In the genomic region with DNA sequence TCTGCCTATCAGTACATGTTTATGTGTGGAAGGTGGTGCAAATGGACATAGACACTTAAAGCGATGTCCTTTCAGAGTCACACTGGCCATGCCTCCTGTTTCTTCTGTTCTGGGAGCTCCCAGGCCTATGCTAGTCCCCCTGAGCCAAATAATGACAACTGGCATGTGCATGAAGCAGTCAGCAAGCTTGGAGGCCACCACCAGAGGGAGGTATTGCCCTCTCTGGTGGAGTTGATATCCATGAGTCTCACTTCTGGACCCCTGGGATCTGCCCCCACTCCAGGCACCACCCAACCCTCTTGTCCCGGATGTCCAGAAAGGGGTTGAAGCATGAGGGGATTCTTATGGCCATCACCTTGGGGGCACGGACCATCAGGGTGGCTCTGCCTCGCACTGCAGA, we compare ENCODE assay signal across 9 cellular contexts.
DNase-seq lines count a peak whose midpoint lies in the region; ATAC-seq and TF ChIP-seq lines count a peak whose summit lies in the region.
"Had no signal": no experiment of that assay in that cellular context is flagged by ENCODE, and none has a peak within 500 bp of the region (broad histone marks: within the 10 kb centered on the region; RNA-seq: fewer than 3 reads in every experiment).

No MANE protein-coding gene starts in this region.

- peaks cover 8% of the 10 kb centered on the region for H3K36me3 Mint-ChIP-seq in MCF 10A (ENCODE audit: insufficient read depth, unreplicated experiment)
- H3K36me3 Mint-ChIP-seq in activated CD8-positive, alpha-beta T cell treated with anti-CD3 and anti-CD28 coated beads for 36 hours (ENCODE audit: low read depth): no peaks in the 10 kb centered on the region

- intact Hi-C loops in MCF 10A (cut with micrococcal nuclease) (loop anchor here (1.0 to 10.0 kb wide), 4 partner anchors 104 to 541 kb away; a partner anchor contains a TSS), breast epithelium (cut with DNase I; ENCODE audit: low total_unique reads) (no loop called here), right cardiac atrium (cut with DNase I) (no loop called here), thyroid gland (cut with DNase I) (no loop called here)
- intact Hi-C loops in activated CD8-positive, alpha-beta T cell treated with anti-CD3 and anti-CD28 coated beads for 36 hours (cut with micrococcal nuclease): no loop called here

- H3K4me3 Mint-ChIP-seq in MCF 10A (ENCODE audit: unreplicated experiment): no peak overlapping the region
- no peak overlapping the region for H3K4me3 Mint-ChIP-seq in activated CD8-positive, alpha-beta T cell treated with anti-CD3 and anti-CD28 coated beads for 36 hours
- H3K4me3 Mint-ChIP-seq: activated naive CD8-positive, alpha-beta T cell had no signal

- H3K4me3 ChIP-seq in breast epithelium: no peak overlapping the region
- no peak overlapping the region for H3K4me3 ChIP-seq in right cardiac atrium (ENCODE audit: low read length)
- H3K4me3 ChIP-seq in thyroid gland (replicated peaks in 1 of 3): no peak overlapping the region

- no peak for TF ChIP-seq POLR2A in breast epithelium (IDR thresholded peaks at IDR 0.05)
- no peak for TF ChIP-seq POLR2A in thyroid gland (IDR thresholded peaks at IDR 0.05)

- peak overlapping the region; percentile 33 for H3K27ac Mint-ChIP-seq in MCF 10A (ENCODE audit: low read depth, unreplicated experiment)
- no peak overlapping the region for H3K27ac Mint-ChIP-seq in activated CD8-positive, alpha-beta T cell treated with anti-CD3 and anti-CD28 coated beads for 36 hours
- H3K27ac Mint-ChIP-seq: activated naive CD8-positive, alpha-beta T cell had no signal

- DNase-seq in MCF 10A (ENCODE audit: unreplicated experiment) (peak; percentile 70), breast epithelium (ENCODE audit: low spot score in 2 of 2) (no peak), HuH-7.5 (ENCODE audit: low spot score) (peak; percentile 41), right cardiac atrium (peak in 2 of 3 donors; percentile 29 to 67), thyroid gland (peak; percentile 23 to 29)
- peak; percentile 61 for DNase-seq in activated CD8-positive, alpha-beta T cell treated with anti-CD3 and anti-CD28 coated beads for 36 hours

- peak; percentile 55 for TF ChIP-seq CTCF in MCF 10A (IDR thresholded peaks at IDR 0.05; ENCODE audit: unreplicated experiment)
- TF ChIP-seq CTCF in breast epithelium (IDR thresholded peaks at IDR 0.05): no peak
- peak; percentile 65 for TF ChIP-seq CTCF in activated CD8-positive, alpha-beta T cell treated with anti-CD3 and anti-CD28 coated beads for 36 hours (IDR thresholded peaks at IDR 0.05)
- TF ChIP-seq CTCF in thyroid gland (IDR thresholded peaks at IDR 0.05): peak in 3 of 6 experiments; percentile 26 to 39 (median 32)

- H3K36me3 ChIP-seq in breast epithelium (no peaks in the 10 kb centered on the region), thyroid gland (no peaks in the 10 kb centered on the region)

- H3K9me3 Mint-ChIP-seq in MCF 10A (ENCODE audit: unreplicated experiment): no peaks in the 10 kb centered on the region
- H3K9me3 Mint-ChIP-seq in activated CD8-positive, alpha-beta T cell treated with anti-CD3 and anti-CD28 coated beads for 36 hours: no peaks in the 10 kb centered on the region

- H3K27ac ChIP-seq in breast epithelium (no peak overlapping the region), right cardiac atrium (ENCODE audit: low read length) (no peak overlapping the region), thyroid gland (no peak overlapping the region)

- H3K4me1 Mint-ChIP-seq in MCF 10A (ENCODE audit: insufficient read depth, unreplicated experiment): peaks cover 7% of the 10 kb centered on the region
- no peaks in the 10 kb centered on the region for H3K4me1 Mint-ChIP-seq in activated CD8-positive, alpha-beta T cell treated with anti-CD3 and anti-CD28 coated beads for 36 hours (ENCODE audit: low read depth)

- H3K4me1 ChIP-seq in breast epithelium (no peaks in the 10 kb centered on the region), right cardiac atrium (ENCODE audit: control insufficient read depth, insufficient read depth, low read length) (no peaks in the 10 kb centered on the region), thyroid gland (no peaks in the 10 kb centered on the region)

- peak; percentile 45 for ATAC-seq in activated CD8-positive, alpha-beta T cell treated with anti-CD3 and anti-CD28 coated beads for 36 hours
- no peak for ATAC-seq in right cardiac atrium
- ATAC-seq in GM21737 (IDR thresholded peaks at IDR 0.05; ENCODE audit: unreplicated experiment): no peak
- no peak for ATAC-seq in HG02588 (IDR thresholded peaks at IDR 0.05; ENCODE audit: unreplicated experiment)

- H3K27me3 ChIP-seq in breast epithelium (no peaks in the 10 kb centered on the region), right cardiac atrium (ENCODE audit: control insufficient read depth, insufficient read depth) (no peaks in the 10 kb centered on the region), thyroid gland (no peaks in the 10 kb centered on the region)

- H3K27me3 Mint-ChIP-seq in MCF 10A (ENCODE audit: insufficient read depth, unreplicated experiment): no peaks in the 10 kb centered on the region
- no peaks in the 10 kb centered on the region for H3K27me3 Mint-ChIP-seq in activated CD8-positive, alpha-beta T cell treated with anti-CD3 and anti-CD28 coated beads for 36 hours
- H3K27me3 Mint-ChIP-seq: activated naive CD8-positive, alpha-beta T cell had no signal

- 94% methylated on average over 4 of the region's 4 CpGs for WGBS in right cardiac atrium
- 90 to 97% methylated on average over 4 of the region's 4 CpGs for WGBS in thyroid gland, 2 donors

- CTCF ChIA-PET in MCF 10A (lab: Yijun Ruan, JAX): interaction anchor here (0.5 to 3.4 kb wide), 20 partner anchors 12 to 540 kb away, joined by 3 to 21 read pairs (median 5); no protein-coding TSS in a partner anchor
- CTCF ChIA-PET in activated CD8-positive, alpha-beta T cell treated with anti-CD3 and anti-CD28 coated beads for 36 hours (lab: Charles Lee): interaction anchor here (0.7 to 1.2 kb wide), 7 partner anchors 11 to 269 kb away, joined by 3 to 11 read pairs (median 3); no protein-coding TSS in a partner anchor

- BruUV-seq in MCF 10A (replicated peaks; lab: Mats Ljungman, UMichigan): no TSS peak

- H3K9me3 ChIP-seq in breast epithelium: no peaks in the 10 kb centered on the region
- H3K9me3 ChIP-seq in right cardiac atrium (ENCODE audit: control insufficient read depth, low read length): no peaks in the 10 kb centered on the region
- H3K9me3 ChIP-seq in thyroid gland: no peaks in the 10 kb centered on the region

- POLR2A ChIA-PET in MCF 10A (lab: Yijun Ruan, JAX): interaction anchor here (0.6 to 3.6 kb wide), 7 partner anchors 54 to 165 kb away, joined by 3 to 20 read pairs (median 4); no protein-coding TSS in a partner anchor
- POLR2A ChIA-PET in activated CD8-positive, alpha-beta T cell treated with anti-CD3 and anti-CD28 coated beads for 36 hours (lab: Charles Lee): no interaction called here

Comparison
In these comparisons a context has a peak if more than half of its experiments do, and no peak if none do; other contexts are left out.
1. DNase-seq: peak in MCF 10A (single experiment), HuH-7.5 (single experiment), activated CD8-positive, alpha-beta T cell treated with anti-CD3 and anti-CD28 coated beads for 36 hours (single experiment), right cardiac atrium (2 of 3) and thyroid gland (2 of 2); none in breast epithelium (0 of 2).
2. CTCF ChIP-seq: peak in MCF 10A (single experiment) and activated CD8-positive, alpha-beta T cell treated with anti-CD3 and anti-CD28 coated beads for 36 hours (single experiment); none in breast epithelium (0 of 3).